16 cellular contexts compared by ENCODE assay signal in the genomic region with DNA sequence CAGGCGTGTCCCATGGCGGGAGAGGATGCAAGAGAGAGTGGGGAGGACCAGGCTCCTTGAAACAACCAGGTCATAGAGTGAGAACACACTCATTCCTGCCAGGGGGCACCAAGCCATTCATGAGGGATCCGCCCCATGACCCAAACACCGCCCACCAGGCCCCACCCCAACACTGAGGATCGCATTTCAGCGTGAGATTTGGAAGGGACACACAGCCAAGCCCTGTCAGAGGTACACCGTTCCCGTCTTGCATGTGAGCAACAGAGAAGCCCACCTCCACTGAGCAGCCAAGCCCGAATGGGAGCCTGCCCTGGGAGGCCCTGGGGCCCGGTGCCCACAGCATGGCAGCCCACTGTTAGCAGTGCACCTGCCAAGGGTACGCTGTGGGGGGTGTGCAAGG.
"Had no signal": no experiment of that assay in that cellular context is flagged by ENCODE, and none has a peak within 500 bp of the region (broad histone marks: within the 10 kb centered on the region; RNA-seq: fewer than 3 reads in every experiment).

No MANE protein-coding gene starts in this region.

- H3K9me3 ChIP-seq: ascending aorta, heart right ventricle, tibial nerve had no signal

- H3K27me3 Mint-ChIP-seq: activated CD8-positive, alpha-beta memory T cell treated with anti-CD3 and anti-CD28 coated beads, Interleukin-2, amount 10 ng/mL, durations not matched to agents 7 days and 5 days; activated T-cell treated with anti-CD3 and anti-CD28 coated beads, Interleukin-2, amount 50 U/mL, for 24 hours; T-helper 17 cell had no signal

- H3K9ac ChIP-seq: parathyroid adenoma had no signal

- H3K9me3 Mint-ChIP-seq: activated T-cell treated with anti-CD3 and anti-CD28 coated beads, Interleukin-2, amount 50 U/mL, for 24 hours had no signal

- DNase-seq: activated CD8-positive, alpha-beta memory T cell treated with anti-CD3 and anti-CD28 coated beads, Interleukin-2, amount 10 ng/mL, durations not matched to agents 7 days and 5 days; activated gamma-delta T cell treated with Interleukin-2 at 50 U/mL for 16 hours; activated T-cell treated with anti-CD3 and anti-CD28 coated beads, Interleukin-2, amount 50 U/mL, for 24 hours; heart right ventricle; left ventricle myocardium superior; mesendoderm; small intestine; T-helper 17 cell had no signal

- H3K27ac Mint-ChIP-seq: activated CD8-positive, alpha-beta memory T cell treated with anti-CD3 and anti-CD28 coated beads, Interleukin-2, amount 10 ng/mL, durations not matched to agents 7 days and 5 days; activated T-cell treated with anti-CD3 and anti-CD28 coated beads, Interleukin-2, amount 50 U/mL, for 24 hours had no signal

- ATAC-seq: activated CD4-positive, CD25-positive, alpha-beta regulatory T cell treated with anti-CD3 and anti-CD28 coated beads, Interleukin-2, amount 50 U/mL, for 24 hours; activated CD8-positive, alpha-beta memory T cell treated with anti-CD3 and anti-CD28 coated beads, Interleukin-2, amount 10 ng/mL, durations not matched to agents 7 days and 5 days; heart right ventricle; left ventricle myocardium superior; right cardiac atrium; T-helper 17 cell had no signal

- H3K4me3 ChIP-seq: ascending aorta, heart right ventricle, tibial nerve had no signal

- H3K4me1 ChIP-seq: ascending aorta, heart right ventricle, parathyroid adenoma had no signal

- FAIRE-seq: colon, endothelial cell of umbilical vein, frontal cortex, small intestine had no signal

- H3K27ac ChIP-seq: ascending aorta, heart right ventricle, parathyroid adenoma had no signal

- H3K4me3 Mint-ChIP-seq: activated CD8-positive, alpha-beta memory T cell treated with anti-CD3 and anti-CD28 coated beads, Interleukin-2, amount 10 ng/mL, durations not matched to agents 7 days and 5 days; activated T-cell treated with anti-CD3 and anti-CD28 coated beads, Interleukin-2, amount 50 U/mL, for 24 hours; T-helper 17 cell had no signal
